Comparison of ENCODE assay signal across 8 cellular contexts in genomic region chr1:182389619-182390047, GRCh38. TPM values are rescaled to one million over a fixed set of nuclear protein-coding genes. Genes with fewer than 3 reads are reported as not detected.
DNase-seq lines count a peak whose midpoint lies in the region; ATAC-seq and TF ChIP-seq lines count a peak whose summit lies in the region.

No MANE protein-coding gene starts in this region.

- H3K9ac ChIP-seq in HUES64 (ENCODE audit: low read depth, low read length) (peak overlapping the region; percentile 98), iPS-18a (ENCODE audit: low read length) (peak overlapping the region; percentile 95)

- peaks cover 2% of the 10 kb centered on the region for H3K36me3 Mint-ChIP-seq in activated naive CD8-positive, alpha-beta T cell
- peaks cover 67% of the 10 kb centered on the region for H3K36me3 Mint-ChIP-seq in stimulated activated effector memory CD8-positive, alpha-beta T cell treated with anti-CD3 and anti-CD28 coated beads, Interleukin-12 subunit alpha, Interleukin-12 subunit beta, amount 100 ng/mL, for 72 hours

- no peak for TF ChIP-seq CTCF in BE2C (IDR thresholded peaks at IDR 0.05; ENCODE audit: low read depth, low read length)

- H3K27me3 Mint-ChIP-seq in activated naive CD8-positive, alpha-beta T cell = peaks cover 12% of the 10 kb centered on the region

- H3K36me3 ChIP-seq in BE2C (peaks cover 38% of the 10 kb centered on the region), HUES64 (ENCODE audit: insufficient read depth, low read length) (peaks cover 59% of the 10 kb centered on the region), iPS-18a (ENCODE audit: control insufficient read depth, low read depth, low read length) (peaks cover 48% of the 10 kb centered on the region)

- WGBS in HUES64 = 4% methylated on average over 13 of the region's 13 CpGs

- no peak for ATAC-seq in stimulated activated effector memory CD8-positive, alpha-beta T cell treated with anti-CD3 and anti-CD28 coated beads, Interleukin-12 subunit alpha, Interleukin-12 subunit beta, amount 100 ng/mL, for 72 hours
- ATAC-seq in GM18520 (IDR thresholded peaks at IDR 0.05; ENCODE audit: unreplicated experiment) = no peak

- H3K4me3 ChIP-seq in BE2C (ENCODE audit: low read depth, low read length) (peak overlapping the region; percentile 92), HUES64 (ENCODE audit: low read length) (peak overlapping the region; percentile 83), iPS-18a (ENCODE audit: low read length) (peak overlapping the region; percentile 89)

- no peaks in the 10 kb centered on the region for H3K9me3 ChIP-seq in BE2C
- no peaks in the 10 kb centered on the region for H3K9me3 ChIP-seq in HUES64 (ENCODE audit: insufficient read depth, low read depth, low read length)
- no peaks in the 10 kb centered on the region for H3K9me3 ChIP-seq in iPS-18a (ENCODE audit: control insufficient read depth, low read depth, low read length)

- H3K4me1 ChIP-seq in BE2C = peaks cover 4% of the 10 kb centered on the region; the same call in 1 of the 2 replicates
- peaks cover 26% of the 10 kb centered on the region for H3K4me1 ChIP-seq in HUES64 (ENCODE audit: insufficient read depth, low read length)
- peaks cover 12% of the 10 kb centered on the region for H3K4me1 ChIP-seq in iPS-18a (ENCODE audit: control insufficient read depth, low read depth, low read length)

- H3K4me3 Mint-ChIP-seq in activated naive CD8-positive, alpha-beta T cell = peak overlapping the region; percentile 85
- peak overlapping the region; percentile 99 for H3K4me3 Mint-ChIP-seq in stimulated activated effector memory CD8-positive, alpha-beta T cell treated with anti-CD3 and anti-CD28 coated beads, Interleukin-12 subunit alpha, Interleukin-12 subunit beta, amount 100 ng/mL, for 72 hours

- H3K27ac ChIP-seq in HUES64 (ENCODE audit: low read depth, low read length) (no peak overlapping the region), iPS-18a (ENCODE audit: low read length) (no peak overlapping the region)

- no peak overlapping the region for H3K27ac Mint-ChIP-seq in activated naive CD8-positive, alpha-beta T cell
- peak overlapping the region; percentile 97 for H3K27ac Mint-ChIP-seq in stimulated activated effector memory CD8-positive, alpha-beta T cell treated with anti-CD3 and anti-CD28 coated beads, Interleukin-12 subunit alpha, Interleukin-12 subunit beta, amount 100 ng/mL, for 72 hours

- no peaks in the 10 kb centered on the region for H3K27me3 ChIP-seq in BE2C
- no peaks in the 10 kb centered on the region for H3K27me3 ChIP-seq in HUES64 (ENCODE audit: insufficient read depth, low read length)
- peaks cover 5% of the 10 kb centered on the region for H3K27me3 ChIP-seq in iPS-18a (ENCODE audit: control insufficient read depth, insufficient read depth, low read length)

- peaks cover 25% of the 10 kb centered on the region for H3K4me1 Mint-ChIP-seq in activated naive CD8-positive, alpha-beta T cell (ENCODE audit: low read depth)
- H3K4me1 Mint-ChIP-seq in stimulated activated effector memory CD8-positive, alpha-beta T cell treated with anti-CD3 and anti-CD28 coated beads, Interleukin-12 subunit alpha, Interleukin-12 subunit beta, amount 100 ng/mL, for 72 hours = peaks cover 36% of the 10 kb centered on the region

- DNase-seq in BE2C = no peak
- DNase-seq in stimulated activated effector memory CD8-positive, alpha-beta T cell treated with anti-CD3 and anti-CD28 coated beads, Interleukin-12 subunit alpha, Interleukin-12 subunit beta, amount 100 ng/mL, for 72 hours (ENCODE audit: low spot score in 2 of 2) = peak in 1 of 2 donors; percentile 52
- DNase-seq in kidney glomerular epithelial cell (lab: John Stamatoyannopoulos, UW) = no peak
- DNase-seq in dedifferentiated amniotic fluid mesenchymal stem cell (ENCODE audit: extremely low spot score) = no peak

- H3K9me3 Mint-ChIP-seq in activated naive CD8-positive, alpha-beta T cell (ENCODE audit: low read depth) = no peaks in the 10 kb centered on the region
- no peaks in the 10 kb centered on the region for H3K9me3 Mint-ChIP-seq in stimulated activated effector memory CD8-positive, alpha-beta T cell treated with anti-CD3 and anti-CD28 coated beads, Interleukin-12 subunit alpha, Interleukin-12 subunit beta, amount 100 ng/mL, for 72 hours

RNA-seq across cellular contexts. Expression of gene GLUL, which starts 2.0 kb away (rescaled TPM):
- 233 TPM for polyA plus RNA-seq in BE2C (2012; ENCODE audit: insufficient read depth, insufficient read length, low read depth)
- 156 TPM for polyA plus RNA-seq in HUES64 (2013, experiment 1 of 2)
- polyA plus RNA-seq in HUES64 (2013, experiment 2 of 2) = 213 TPM

RNA-seq across cellular contexts. Expression of gene TEDDM1, which starts 10.8 kb away (rescaled TPM):
- not detected for polyA plus RNA-seq in BE2C (2012; ENCODE audit: insufficient read depth, insufficient read length, low read depth)
- not detected for polyA plus RNA-seq in HUES64 (2013, experiment 1 of 2)
- polyA plus RNA-seq in HUES64 (2013, experiment 2 of 2) = not detected
